Comparison of ENCODE assay signal across 1 cellular context in the genomic region with DNA sequence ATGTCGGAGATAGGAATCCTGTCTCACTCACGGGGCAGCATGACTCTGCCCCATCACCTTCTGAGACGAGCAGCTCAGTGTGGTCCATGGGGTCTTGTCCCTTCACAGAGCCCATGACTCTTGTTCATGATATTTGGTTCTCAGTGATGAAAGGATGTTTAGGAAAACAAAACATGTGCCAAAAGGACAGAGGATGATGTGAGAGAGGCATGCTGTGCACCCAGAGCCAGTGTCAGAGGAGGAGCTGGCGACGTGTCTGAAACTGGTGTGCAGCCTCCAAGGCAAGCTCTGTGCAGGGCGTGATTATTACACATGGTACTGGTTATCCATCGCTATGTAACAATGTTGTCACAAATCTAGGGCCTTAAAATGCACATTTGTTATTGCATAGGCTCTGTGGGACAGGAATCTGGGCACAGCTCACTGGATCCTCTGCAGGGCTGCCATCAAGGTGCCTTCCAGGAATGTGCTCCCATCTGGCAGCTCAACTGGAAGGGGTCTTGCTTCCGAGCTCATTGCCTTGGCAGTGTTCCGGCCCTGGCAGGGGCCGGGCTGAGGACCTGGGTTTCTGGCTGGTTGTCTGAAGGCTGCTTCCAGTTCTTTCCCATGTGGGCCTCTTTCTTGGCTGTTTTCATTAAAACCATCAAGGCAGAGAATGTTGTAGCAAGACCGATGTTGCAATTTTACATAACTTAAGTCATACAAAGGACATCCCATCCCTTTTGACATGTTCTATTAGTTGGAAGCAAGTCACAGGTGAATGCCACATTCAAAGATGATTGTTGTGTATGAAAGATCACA.
TF ChIP-seq lines count a peak whose summit lies in the region.

No MANE protein-coding gene starts in this region.

TF ChIP-seq in IMR-90, 13 proteins besides CTCF, POLR2A, EP300 and RAD21 (continued from another document):
- no peak for TF ChIP-seq MAZ (IDR thresholded peaks at IDR 0.05; ENCODE audit: borderline replicate concordance, low read depth, low read length)
